Comparison of ENCODE assay signal across 1 cellular context in genomic region chr11:75782540-75783263, GRCh38.
TF ChIP-seq lines count a peak whose summit lies in the region.

No MANE protein-coding gene starts in this region.

TF ChIP-seq in HepG2, 621 proteins besides CTCF, POLR2A, EP300 and RAD21 (continued from another document and continues in another):
- peak; percentile 54; the same call in 1 of the 2 replicates for TF ChIP-seq PRDM10 (CRISPR knock-in tag; IDR thresholded peaks at IDR 0.05; ENCODE audit: low read depth)
- peak; percentile 88 for TF ChIP-seq ZBTB7B (CRISPR knock-in tag; IDR thresholded peaks at IDR 0.05)
- peak; percentile 70 for TF ChIP-seq HDAC2 (CRISPR knock-in tag; IDR thresholded peaks at IDR 0.05)
- peak; percentile 50; the same call in 1 of the 2 replicates for TF ChIP-seq ARID4A (CRISPR knock-in tag; IDR thresholded peaks at IDR 0.05; ENCODE audit: borderline replicate concordance)
- TF ChIP-seq SPEN (CRISPR knock-in tag; IDR thresholded peaks at IDR 0.05; ENCODE audit: low read depth), result peak; percentile 32; the same call in 1 of the 2 replicates
- no peak for TF ChIP-seq ZNF773 (CRISPR knock-in tag; IDR thresholded peaks at IDR 0.05; ENCODE audit: borderline replicate concordance)
- peak; percentile 68; the same call in 1 of the 2 replicates for TF ChIP-seq SMAD9 (CRISPR knock-in tag; IDR thresholded peaks at IDR 0.05)
- no peak for TF ChIP-seq GRHL1 (CRISPR knock-in tag; conservative IDR thresholded peaks at IDR 0.05)
- peak; percentile 62 for TF ChIP-seq ZFX (CRISPR knock-in tag; IDR thresholded peaks at IDR 0.05; ENCODE audit: low read depth)
- peak; percentile 35; the same call in 1 of the 2 replicates for TF ChIP-seq ZSCAN9 (CRISPR knock-in tag; IDR thresholded peaks at IDR 0.05; ENCODE audit: borderline replicate concordance)
- peak; percentile 21; the same call in 1 of the 2 replicates for TF ChIP-seq DPF2 (CRISPR knock-in tag; IDR thresholded peaks at IDR 0.05; ENCODE audit: borderline replicate concordance, low read depth)
- peak; percentile 65 for TF ChIP-seq ARID5B (CRISPR knock-in tag; IDR thresholded peaks at IDR 0.05)
- peak; percentile 21; the same call in 1 of the 2 replicates for TF ChIP-seq ARNTL (CRISPR knock-in tag; IDR thresholded peaks at IDR 0.05)
- TF ChIP-seq BORCS8-MEF2B (CRISPR knock-in tag; IDR thresholded peaks at IDR 0.05), result 0 out of 2 replicates have a peak, but pooled peaks have one; percentile 8
- TF ChIP-seq ZMYM2 (CRISPR knock-in tag; IDR thresholded peaks at IDR 0.05), result 0 out of 2 replicates have a peak, but pooled peaks have one; percentile 55
- TF ChIP-seq NR2F1 (CRISPR knock-in tag; IDR thresholded peaks at IDR 0.05), result peak in 1 of 2 experiments; percentile 33; a peak in 2 of 4 replicates
- TF ChIP-seq BRD4 (CRISPR knock-in tag; IDR thresholded peaks at IDR 0.05), result peak; percentile 7
- TF ChIP-seq KDM1A (CRISPR knock-in tag; IDR thresholded peaks at IDR 0.05), result 0 out of 2 replicates have a peak, but pooled peaks have one; percentile 15
- peak; percentile 55; the same call in 1 of the 2 replicates for TF ChIP-seq ADNP (CRISPR knock-in tag; IDR thresholded peaks at IDR 0.05)
- no peak for TF ChIP-seq ZBTB21 (CRISPR knock-in tag; IDR thresholded peaks at IDR 0.05)
- peak; percentile 40; the same call in 1 of the 2 replicates for TF ChIP-seq POGK (CRISPR knock-in tag; conservative IDR thresholded peaks at IDR 0.05)
- TF ChIP-seq TARDBP (CRISPR knock-in tag; IDR thresholded peaks at IDR 0.05), result peak; percentile 59
- TF ChIP-seq MYPOP (CRISPR knock-in tag; IDR thresholded peaks at IDR 0.05), result 0 out of 2 replicates have a peak, but pooled peaks have one; percentile 44
- peak; percentile 78 for TF ChIP-seq FOSL2 (CRISPR knock-in tag; IDR thresholded peaks at IDR 0.05)
- 0 out of 2 replicates have a peak, but pooled peaks have one; percentile 2 for TF ChIP-seq ZNF331 (CRISPR knock-in tag; IDR thresholded peaks at IDR 0.05)
- peak; percentile 11; the same call in 1 of the 2 replicates for TF ChIP-seq ZNF747 (CRISPR knock-in tag; IDR thresholded peaks at IDR 0.05; ENCODE audit: borderline replicate concordance)
- 0 out of 2 replicates have a peak, but pooled peaks have one; percentile 50 for TF ChIP-seq ZNF746 (CRISPR knock-in tag; IDR thresholded peaks at IDR 0.05)
- peak; percentile 66 for TF ChIP-seq RXRA (CRISPR knock-in tag; IDR thresholded peaks at IDR 0.05)
- peak; percentile 94 for TF ChIP-seq PAXIP1 (CRISPR knock-in tag; conservative IDR thresholded peaks at IDR 0.05)
- TF ChIP-seq CSRNP2 (CRISPR knock-in tag; conservative IDR thresholded peaks at IDR 0.05; ENCODE audit: low read depth), result no peak
- no peak for TF ChIP-seq NFE2L2 (IDR thresholded peaks at IDR 0.05; ENCODE audit: low read length)
